15 cellular contexts compared by ENCODE assay signal in the genomic region with DNA sequence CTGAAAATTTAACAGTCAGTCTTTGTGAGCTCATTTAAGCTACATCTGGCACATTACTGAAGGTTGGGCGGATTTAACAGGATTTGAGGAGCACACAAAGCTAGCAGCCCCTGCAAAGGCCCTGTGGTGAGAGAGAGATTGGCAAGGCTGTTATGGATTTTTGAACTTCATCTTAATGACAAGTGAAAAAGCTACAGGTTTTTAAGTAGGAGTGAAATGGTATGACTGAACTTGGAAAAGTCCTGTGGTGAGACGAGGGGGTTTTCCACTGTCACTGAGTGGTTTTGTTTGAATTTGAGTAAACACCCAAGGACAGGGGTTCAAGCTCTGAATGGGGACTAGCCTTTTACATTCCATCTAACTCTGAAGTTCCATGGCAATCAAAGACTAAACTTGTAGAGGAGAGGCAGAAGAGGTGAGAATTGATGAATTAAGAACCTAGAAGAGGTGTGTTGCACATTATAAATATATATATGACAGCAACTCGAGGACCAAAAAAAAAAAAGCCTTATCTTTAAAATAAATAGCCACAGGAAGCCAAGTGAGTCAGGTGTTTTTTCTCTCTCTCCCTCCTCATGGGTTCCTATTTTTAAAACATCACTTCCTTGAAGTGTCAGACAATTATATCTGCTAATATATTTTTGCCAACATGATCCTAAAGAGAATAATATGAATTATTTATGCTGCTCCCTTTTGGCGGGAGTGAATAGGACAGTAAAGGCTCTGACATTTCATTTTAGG. TPM values are rescaled to one million over a fixed set of nuclear protein-coding genes. Genes with fewer than 3 reads are reported as not detected.
DNase-seq lines count a peak whose midpoint lies in the region; ATAC-seq and TF ChIP-seq lines count a peak whose summit lies in the region.
"Had no signal": no experiment of that assay in that cellular context is flagged by ENCODE, and none has a peak within 500 bp of the region (broad histone marks: within the 10 kb centered on the region; RNA-seq: fewer than 3 reads in every experiment).

No MANE protein-coding gene starts in this region.

- H3K9ac ChIP-seq in BLaER1, result no peak overlapping the region

- no peak for TF ChIP-seq CTCF in GM12864 (IDR thresholded peaks at IDR 0.05; ENCODE audit: low read depth, low read length, missing control alignments)
- TF ChIP-seq CTCF in right atrium auricular region (IDR thresholded peaks at IDR 0.05), result no peak
- no peak for TF ChIP-seq CTCF in ovary (IDR thresholded peaks at IDR 0.05)

- TF ChIP-seq EP300 in ovary (IDR thresholded peaks at IDR 0.05), result no peak

- intact Hi-C loops in ovary (cut with DNase I), result no loop called here

- ATAC-seq in HG02884 (IDR thresholded peaks at IDR 0.05; ENCODE audit: unreplicated experiment) (peak; percentile 29), GM21390 (IDR thresholded peaks at IDR 0.05; ENCODE audit: unreplicated experiment) (no peak)
- ATAC-seq in activated naive CD4-positive, alpha-beta T cell treated with anti-CD3 and anti-CD28 coated beads, Interleukin-2, amount 50 U/mL, for 72 hours, result peak; percentile 7 to 67

- H3K4me1 ChIP-seq in BLaER1, result peaks cover 10% of the 10 kb centered on the region
- H3K4me1 ChIP-seq in right atrium auricular region, result no peaks in the 10 kb centered on the region
- no peaks in the 10 kb centered on the region for H3K4me1 ChIP-seq in ovary (ENCODE audit: insufficient read depth)

- H3K27ac ChIP-seq in BLaER1 (no peak overlapping the region), right atrium auricular region (no peak overlapping the region), ovary (no peak overlapping the region)
- H3K27ac ChIP-seq: SK-N-MC had no signal

- peaks cover 0 to 17% of the 10 kb centered on the region in 2 donors for H3K36me3 Mint-ChIP-seq in activated naive CD4-positive, alpha-beta T cell treated with anti-CD3 and anti-CD28 coated beads, Interleukin-2, amount 50 U/mL, for 72 hours

- H3K4me2 ChIP-seq in BLaER1, result peak overlapping the region; percentile 33

- no peaks in the 10 kb centered on the region for H3K27me3 ChIP-seq in BLaER1
- no peaks in the 10 kb centered on the region for H3K27me3 ChIP-seq in right atrium auricular region
- no peaks in the 10 kb centered on the region for H3K27me3 ChIP-seq in ovary

- peaks cover 5 to 8% of the 10 kb centered on the region in 2 donors for H3K9me3 Mint-ChIP-seq in activated naive CD4-positive, alpha-beta T cell treated with anti-CD3 and anti-CD28 coated beads, Interleukin-2, amount 50 U/mL, for 72 hours

- no peaks in the 10 kb centered on the region for H4K20me1 ChIP-seq in BLaER1

- no peak for TF ChIP-seq POLR2A in ovary (IDR thresholded peaks at IDR 0.05)

- DNase-seq in GM12864 (ENCODE audit: low read depth) (peak; percentile 74), right atrium auricular region (ENCODE audit: low spot score) (no peak), HuH-7.5 (ENCODE audit: low spot score) (no peak), ovary (no peak)
- DNase-seq in activated naive CD4-positive, alpha-beta T cell treated with anti-CD3 and anti-CD28 coated beads, Interleukin-2, amount 50 U/mL, for 72 hours (ENCODE audit: low spot score in 2 of 2), result peak in 1 of 2 donors; percentile 20
- DNase-seq: activated effector memory CD4-positive, alpha-beta T cell treated with Interleukin-2 at 50 U/mL for 16 hours; glutamatergic neuron; kidney glomerular epithelial cell; NCI-H2107 had no signal

- 51 to 59% (median 53%) methylated on average over 4 of the region's 4 CpGs for whole genome bisulfite sequencing in ovary, 3 donors

- H3K9me3 ChIP-seq in BLaER1, result no peaks in the 10 kb centered on the region
- H3K9me3 ChIP-seq in right atrium auricular region, result no peaks in the 10 kb centered on the region
- H3K9me3 ChIP-seq in ovary, result no peaks in the 10 kb centered on the region

- peak overlapping the region; percentile 4 to 79 for H3K27ac Mint-ChIP-seq in activated naive CD4-positive, alpha-beta T cell treated with anti-CD3 and anti-CD28 coated beads, Interleukin-2, amount 50 U/mL, for 72 hours

- H3K4me3 ChIP-seq in BLaER1, result no peak overlapping the region
- no peak overlapping the region for H3K4me3 ChIP-seq in GM12864 (ENCODE audit: low read depth, low read length)
- no peak overlapping the region for H3K4me3 ChIP-seq in right atrium auricular region
- H3K4me3 ChIP-seq in ovary, result no peak overlapping the region
- H3K4me3 ChIP-seq: SK-N-MC had no signal

- H3K36me3 ChIP-seq in BLaER1 (no peaks in the 10 kb centered on the region), right atrium auricular region (no peaks in the 10 kb centered on the region), ovary (no peaks in the 10 kb centered on the region)

RNA-seq across cellular contexts. Expression of a gene that starts 47.8 kb away (rescaled TPM):
- total RNA-seq in activated naive CD4-positive, alpha-beta T cell treated with anti-CD3 and anti-CD28 coated beads, Interleukin-2, amount 50 U/mL, for 72 hours, result under 1 TPM in 1 of 2 donors, not detected in 1; 0.39 TPM
- total RNA-seq in right atrium auricular region, result not detected
- total RNA-seq in ovary, result under 1 TPM in 2 of 7 donors, not detected in 5; 0.10 to 0.22 TPM
- polyA plus RNA-seq in ovary, result under 1 TPM in 1 of 2 donors, not detected in 1; 0.23 TPM
- total RNA-seq: renal cortical epithelial cell had no signal
- polyA plus RNA-seq: BJ had no signal
